Comparison of ENCODE assay signal across 10 cellular contexts in genomic region chr2:218981390-218982311, GRCh38. TPM values are rescaled to one million over a fixed set of nuclear protein-coding genes. Genes with fewer than 3 reads are reported as not detected.
A peak's percentile ranks its signal among the peaks of the same experiment; 100 is the strongest.
DNase-seq lines count a peak whose midpoint lies in the region; ATAC-seq and TF ChIP-seq lines count a peak whose summit lies in the region.
"Had no signal": no experiment of that assay in that cellular context is flagged by ENCODE, and none has a peak within 500 bp of the region (broad histone marks: within the 10 kb centered on the region; RNA-seq: fewer than 3 reads in every experiment).

No MANE protein-coding gene starts in this region.

- H3K27ac ChIP-seq in WERI-Rb-1 (no peak overlapping the region), foreskin keratinocyte (no peak overlapping the region)
- H3K27ac ChIP-seq: BLaER1, SK-N-MC had no signal

- ATAC-seq in foreskin keratinocyte (peak; percentile 18), GM21526 (IDR thresholded peaks at IDR 0.05; ENCODE audit: low FRiP score, unreplicated experiment) (no peak)

- H3K4me3 ChIP-seq in WERI-Rb-1 (ENCODE audit: low read depth, low read length) (peak overlapping the region; percentile 22; the same call in 1 of the 2 replicates), skeletal muscle cell (ENCODE audit: low read depth, low read length) (peak overlapping the region; percentile 20)
- H3K4me3 ChIP-seq: BLaER1, SK-N-MC had no signal

- H3K9me3 ChIP-seq in WERI-Rb-1 (ENCODE audit: severe bottlenecking): no peaks in the 10 kb centered on the region

- DNase-seq in NCI-H510A treated with DMSO at 0.1 percent for 48 hours (lab: John Stamatoyannopoulos, UW) (peak; percentile 47), NCI-H510A (lab: John Stamatoyannopoulos, UW) (no peak), WERI-Rb-1 (peak; percentile 55), foreskin keratinocyte (no peak), skeletal muscle cell (ENCODE audit: low read depth) (no peak), NCI-H2196 treated with DMSO at 0.1 percent for 48 hours (lab: John Stamatoyannopoulos, UW; ENCODE audit: unreplicated experiment) (no peak), occipital lobe (lab: John Stamatoyannopoulos, UW) (no peak)

- H3K4me1 ChIP-seq in foreskin keratinocyte: no peaks in the 10 kb centered on the region

- H3K36me3 ChIP-seq in WERI-Rb-1: no peaks in the 10 kb centered on the region
- H3K36me3 ChIP-seq: BLaER1 had no signal

- TF ChIP-seq CTCF in WERI-Rb-1 (IDR thresholded peaks at IDR 0.05; ENCODE audit: low read depth, low read length) (peak; percentile 30), foreskin keratinocyte (conservative IDR thresholded peaks at IDR 0.05) (no peak)

- H3K27me3 ChIP-seq in WERI-Rb-1 (ENCODE audit: insufficient read depth, low read depth, severe bottlenecking) (no peaks in the 10 kb centered on the region), foreskin keratinocyte (peaks cover 90% of the 10 kb centered on the region)

RNA-seq across cellular contexts. Expression of gene FEV, which starts 3.3 kb away (rescaled TPM):
- not detected in 2 replicates for total RNA-seq in foreskin keratinocyte
- polyA plus RNA-seq in foreskin keratinocyte: not detected in 2 replicates
- not detected for total RNA-seq in occipital lobe

RNA-seq across cellular contexts. Expression of gene CRYBA2, which starts 11.6 kb away (rescaled TPM):
- total RNA-seq in foreskin keratinocyte (not detected in 2 replicates), occipital lobe (not detected)
- polyA plus RNA-seq in foreskin keratinocyte: not detected in 2 replicates

RNA-seq across cellular contexts. Expression of gene CDK5R2, which starts 22.2 kb away (rescaled TPM):
- total RNA-seq in foreskin keratinocyte (not detected in 2 replicates), occipital lobe (6.2 TPM)
- 0.02 TPM in 1 of 2 replicates, not detected in the other for polyA plus RNA-seq in foreskin keratinocyte

RNA-seq across cellular contexts. Expression of gene CFAP65, which starts 59.7 kb away (rescaled TPM):
- total RNA-seq in foreskin keratinocyte: not detected in 2 replicates
- polyA plus RNA-seq in foreskin keratinocyte: not detected in 2 replicates
- 0.16 TPM for total RNA-seq in occipital lobe

Comparison
In these comparisons a context has a peak if more than half of its experiments do, and no peak if none do; other contexts are left out.
1. DNase-seq: peak in NCI-H510A treated with DMSO at 0.1 percent for 48 hours (single experiment) and WERI-Rb-1 (single experiment); none in NCI-H510A (single experiment), foreskin keratinocyte (0 of 2), skeletal muscle cell (single experiment), NCI-H2196 treated with DMSO at 0.1 percent for 48 hours (single experiment) and occipital lobe (single experiment).